ENCODE assay signal across 17 cellular contexts in the genomic region with DNA sequence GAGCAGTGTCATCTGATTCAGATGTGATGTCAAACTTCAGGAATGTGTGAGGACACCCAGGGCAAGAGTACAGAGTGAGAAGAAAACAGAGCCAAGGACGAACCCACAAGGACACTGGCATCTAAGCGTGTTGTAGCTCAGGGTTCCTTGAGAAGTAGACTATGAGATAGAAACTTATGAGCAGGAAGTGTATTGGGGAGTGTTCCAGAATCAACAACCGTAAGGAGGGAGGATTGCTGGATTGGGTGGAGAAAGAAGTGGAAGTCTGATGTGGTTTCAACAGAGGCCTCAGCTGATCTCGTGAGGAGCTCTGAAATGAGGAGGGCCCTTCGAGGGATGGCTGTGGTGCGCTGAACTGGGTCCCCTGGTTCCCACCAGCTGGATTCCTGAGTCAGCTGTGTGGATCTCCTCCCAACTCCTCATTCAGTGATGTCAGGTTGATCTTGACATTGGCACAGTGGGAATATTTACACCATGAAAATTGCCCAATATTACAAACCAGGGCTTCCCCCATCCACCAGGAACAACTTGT. TPM values are rescaled to one million over a fixed set of nuclear protein-coding genes. Genes with fewer than 3 reads are reported as not detected.
DNase-seq lines count a peak whose midpoint lies in the region; ATAC-seq and TF ChIP-seq lines count a peak whose summit lies in the region.
"Had no signal": no experiment of that assay in that cellular context is flagged by ENCODE, and none has a peak within 500 bp of the region (broad histone marks: within the 10 kb centered on the region; RNA-seq: fewer than 3 reads in every experiment).

No MANE protein-coding gene starts in this region.

- H3K9ac ChIP-seq in mesendoderm (ENCODE audit: low read length) = no peak overlapping the region

- DNase-seq in MCF 10A (ENCODE audit: unreplicated experiment) = peak; percentile 69
- no peak for DNase-seq in breast epithelium (ENCODE audit: low spot score in 2 of 2)
- DNase-seq in fibroblast of peridontal ligament (ENCODE audit: extremely low read depth) = peak; percentile 67
- peak; percentile 38 for DNase-seq in mesendoderm
- no peak for DNase-seq in cortex of kidney (lab: John Stamatoyannopoulos, UW)
- DNase-seq in CD8-positive, alpha-beta memory T cell = no peak
- DNase-seq in OCI-M1 (lab: John Stamatoyannopoulos, UW) = no peak
- DNase-seq: activated CD8-positive, alpha-beta memory T cell treated with anti-CD3 and anti-CD28 coated beads, Interleukin-2, amount 50 U/mL, for 48 hours; DMS153; islet precursor cell; NCI-H226; occipital lobe; stimulated activated CD4-positive, alpha-beta T cell treated with anti-CD3 and anti-CD28 coated beads, Interleukin-2, amount 100 ng/mL, for 48 hours had no signal

- peaks cover 0 to 9% of the 10 kb centered on the region in 2 donors for H3K9me3 ChIP-seq in breast epithelium
- no peaks in the 10 kb centered on the region for H3K9me3 ChIP-seq in CD8-positive, alpha-beta memory T cell (ENCODE audit: low read length)

- CTCF ChIA-PET in MCF 10A (lab: Yijun Ruan, JAX) = interaction anchor here (1.1 to 7.4 kb wide), 12 partner anchors 10 to 512 kb away, joined by 3 to 153 read pairs (median 5); no protein-coding TSS in a partner anchor
- CTCF ChIA-PET in CD8-positive, alpha-beta memory T cell (lab: Charles Lee) = interaction anchor here (1.4 to 1.7 kb wide), 2 partner anchors 219 to 252 kb away, joined by 3 to 5 read pairs; no protein-coding TSS in a partner anchor

- no peak overlapping the region for H4K8ac ChIP-seq in mesendoderm (ENCODE audit: low read depth, low read length)

- no peak overlapping the region for H3K4me2 ChIP-seq in mesendoderm (ENCODE audit: low read length)

- no peak overlapping the region for H3K23ac ChIP-seq in mesendoderm (ENCODE audit: low read length)

- no peaks in the 10 kb centered on the region for H3K79me1 ChIP-seq in mesendoderm (ENCODE audit: low read length)

- WGBS in mesendoderm (ENCODE audit: extremely low coverage, insufficient coverage, low lambda C conversion rate) = no CpG with 5 or more reads among the region's 6 CpGs

- H4K5ac ChIP-seq in mesendoderm (ENCODE audit: low read length) = no peak overlapping the region

- intact Hi-C loops in MCF 10A (cut with micrococcal nuclease) = no loop called here
- intact Hi-C loops in breast epithelium (cut with DNase I; ENCODE audit: low total_unique reads) = no loop called here

- no peak for ATAC-seq in HG03460 (IDR thresholded peaks at IDR 0.05; ENCODE audit: unreplicated experiment)

- BruUV-seq in MCF 10A (replicated peaks; lab: Mats Ljungman, UMichigan) = TSS peak; percentile 27

- POLR2A ChIA-PET in MCF 10A (lab: Yijun Ruan, JAX) = interaction anchor here (0.8 to 2.0 kb wide), 10 partner anchors 10 to 216 kb away, joined by 3 to 12 read pairs (median 4); partner anchors contain the start of genes IGF2R, MRPL18 and TCP1
- POLR2A ChIA-PET in CD8-positive, alpha-beta memory T cell (lab: Charles Lee) = no interaction called here

- no peaks in the 10 kb centered on the region for H3K36me3 Mint-ChIP-seq in MCF 10A (ENCODE audit: insufficient read depth, unreplicated experiment)
- H3K36me3 Mint-ChIP-seq in CD8-positive, alpha-beta memory T cell = peaks cover 0 to 19% (median 2%) of the 10 kb centered on the region in 3 donors

- H3K27ac ChIP-seq in breast epithelium = no peak overlapping the region
- no peak overlapping the region for H3K27ac ChIP-seq in mesendoderm (ENCODE audit: low read depth, low read length)
- no peak overlapping the region for H3K27ac ChIP-seq in CD8-positive, alpha-beta memory T cell (ENCODE audit: low read depth, low read length)
- H3K27ac ChIP-seq: VCaP had no signal

- H3K36me3 ChIP-seq in breast epithelium (no peaks in the 10 kb centered on the region), mesendoderm (ENCODE audit: control insufficient read depth, insufficient read depth, low read length) (no peaks in the 10 kb centered on the region)
- H3K36me3 ChIP-seq in CD8-positive, alpha-beta memory T cell (ENCODE audit: insufficient read depth, low read length) = no peaks in the 10 kb centered on the region

- H3K27me3 ChIP-seq in breast epithelium (no peaks in the 10 kb centered on the region), mesendoderm (ENCODE audit: insufficient read depth, low read length, poor library complexity) (no peaks in the 10 kb centered on the region)
- no peaks in the 10 kb centered on the region for H3K27me3 ChIP-seq in CD8-positive, alpha-beta memory T cell (ENCODE audit: insufficient read depth, low read length, poor library complexity, severe bottlenecking)

- no peaks in the 10 kb centered on the region for H3K79me2 ChIP-seq in mesendoderm (ENCODE audit: control insufficient read depth, insufficient read depth, low read length)

- H3K27me3 Mint-ChIP-seq in MCF 10A (ENCODE audit: insufficient read depth, unreplicated experiment) = no peaks in the 10 kb centered on the region
- H3K27me3 Mint-ChIP-seq in CD8-positive, alpha-beta memory T cell = peaks cover 0 to 6% of the 10 kb centered on the region in 2 donors

- no peak overlapping the region for H3K4ac ChIP-seq in mesendoderm (ENCODE audit: low read depth, low read length)

- H3K9me3 Mint-ChIP-seq in MCF 10A (ENCODE audit: unreplicated experiment) = peaks cover 12% of the 10 kb centered on the region
- H3K9me3 Mint-ChIP-seq in CD8-positive, alpha-beta memory T cell = peaks cover 7 to 16% (median 11%) of the 10 kb centered on the region in 5 donors

- no peak for TF ChIP-seq POLR2A in breast epithelium (IDR thresholded peaks at IDR 0.05)

- no peak overlapping the region for H2BK5ac ChIP-seq in mesendoderm (ENCODE audit: low read length)

- no peak overlapping the region for H2AK5ac ChIP-seq in mesendoderm (ENCODE audit: low read length)

- no peak overlapping the region for H3K4me3 Mint-ChIP-seq in MCF 10A (ENCODE audit: unreplicated experiment)
- no peak overlapping the region for H3K4me3 Mint-ChIP-seq in CD8-positive, alpha-beta memory T cell
- H3K4me3 Mint-ChIP-seq: stimulated activated naive CD8-positive, alpha-beta T cell treated with anti-CD3 and anti-CD28 coated beads, Interleukin-15, Interleukin-2, amounts not matched to agents 100 ng/mL and 50 ng/mL, for 24 hours had no signal

- no peak overlapping the region for H3K56ac ChIP-seq in mesendoderm (ENCODE audit: low read length)

- H3K4me3 ChIP-seq in breast epithelium (no peak overlapping the region), mesendoderm (ENCODE audit: low read length) (no peak overlapping the region)
- H3K4me3 ChIP-seq in CD8-positive, alpha-beta memory T cell (ENCODE audit: low read length) = no peak overlapping the region

- H3K4me1 ChIP-seq in breast epithelium (no peaks in the 10 kb centered on the region), mesendoderm (ENCODE audit: control insufficient read depth, low read depth, low read length) (no peaks in the 10 kb centered on the region)
- no peaks in the 10 kb centered on the region for H3K4me1 ChIP-seq in CD8-positive, alpha-beta memory T cell (ENCODE audit: insufficient read depth, low read length)

- H3K27ac Mint-ChIP-seq in MCF 10A (ENCODE audit: low read depth, unreplicated experiment) = peak overlapping the region; percentile 52
- H3K27ac Mint-ChIP-seq in CD8-positive, alpha-beta memory T cell = no peak overlapping the region
- H3K27ac Mint-ChIP-seq: stimulated activated naive CD8-positive, alpha-beta T cell treated with anti-CD3 and anti-CD28 coated beads, Interleukin-15, Interleukin-2, amounts not matched to agents 100 ng/mL and 50 ng/mL, for 24 hours had no signal

- peaks cover 13% of the 10 kb centered on the region for H3K4me1 Mint-ChIP-seq in MCF 10A (ENCODE audit: insufficient read depth, unreplicated experiment)
- H3K4me1 Mint-ChIP-seq in CD8-positive, alpha-beta memory T cell = peaks cover 0 to 6% (median 2%) of the 10 kb centered on the region in 3 donors

- H3K18ac ChIP-seq in mesendoderm (ENCODE audit: low read length) = no peak overlapping the region

- no peak for TF ChIP-seq CTCF in MCF 10A (IDR thresholded peaks at IDR 0.05; ENCODE audit: unreplicated experiment)
- no peak for TF ChIP-seq CTCF in breast epithelium (IDR thresholded peaks at IDR 0.05)

- no peak overlapping the region for H2BK120ac ChIP-seq in mesendoderm (ENCODE audit: low read depth, low read length)

- H2BK15ac ChIP-seq in mesendoderm (replicated peaks; ENCODE audit: low read depth) = no peak overlapping the region

RNA-seq across cellular contexts. Expression of gene IGF2R, which starts 25.7 kb away (rescaled TPM):
- total RNA-seq in MCF 10A (2022) = 160 and 234 TPM in 2 replicates
- 100 to 1,000 TPM in 1 of 3 donors, 10 to 100 TPM in 2; 60.4 to 112 (median 81.0) TPM for total RNA-seq in breast epithelium
- 19.9 TPM for polyA plus RNA-seq in mesendoderm (2013, experiment 1 of 2)
- polyA plus RNA-seq in mesendoderm (2013, experiment 2 of 2) = 19.9 TPM
- 10 to 100 TPM; 91.4 to 93.7 TPM for total RNA-seq in CD8-positive, alpha-beta memory T cell
- 27.5 TPM for polyA plus RNA-seq in CD8-positive, alpha-beta memory T cell

RNA-seq across cellular contexts. Expression of gene MAS1, which starts 52.4 kb away (rescaled TPM):
- not detected in 2 replicates for total RNA-seq in MCF 10A (2022)
- total RNA-seq in breast epithelium = not detected
- polyA plus RNA-seq in mesendoderm (2013, experiment 1 of 2) = not detected
- not detected for polyA plus RNA-seq in mesendoderm (2013, experiment 2 of 2)
- not detected for total RNA-seq in CD8-positive, alpha-beta memory T cell
- not detected for polyA plus RNA-seq in CD8-positive, alpha-beta memory T cell
- total RNA-seq: occipital lobe had no signal
- polyA plus RNA-seq: esophagus had no signal

Comparison
In these comparisons a context has a peak if more than half of its experiments do, and no peak if none do; other contexts are left out.
1. DNase-seq: peak in MCF 10A (single experiment), fibroblast of peridontal ligament (single experiment) and mesendoderm (single experiment); none in breast epithelium (0 of 2), cortex of kidney (single experiment), CD8-positive, alpha-beta memory T cell (0 of 5) and OCI-M1 (single experiment).